Comparison of ENCODE assay signal across 19 cellular contexts in genomic region chr13:110436276-110436675, GRCh38.
DNase-seq lines count a peak whose midpoint lies in the region; ATAC-seq and TF ChIP-seq lines count a peak whose summit lies in the region.
"Had no signal": no experiment of that assay in that cellular context is flagged by ENCODE, and none has a peak within 500 bp of the region (broad histone marks: within the 10 kb centered on the region; RNA-seq: fewer than 3 reads in every experiment).

No MANE protein-coding gene starts in this region.

- H3K79me2 ChIP-seq in osteoblast (ENCODE audit: insufficient read depth, low read length): no peaks in the 10 kb centered on the region

- no peak for ATAC-seq in HG03095 (IDR thresholded peaks at IDR 0.05; ENCODE audit: unreplicated experiment)
- ATAC-seq in activated naive CD8-positive, alpha-beta T cell treated with anti-CD3 and anti-CD28 coated beads, Interleukin-2, amount 50 U/mL, for 24 hours: no peak

- H3K4me3 Mint-ChIP-seq in activated naive CD8-positive, alpha-beta T cell treated with anti-CD3 and anti-CD28 coated beads, Interleukin-2, amount 50 U/mL, for 24 hours: no peak overlapping the region
- H3K4me3 Mint-ChIP-seq: HFFc6 had no signal

- no peaks in the 10 kb centered on the region for H3K4me1 Mint-ChIP-seq in activated naive CD8-positive, alpha-beta T cell treated with anti-CD3 and anti-CD28 coated beads, Interleukin-2, amount 50 U/mL, for 24 hours

- 82% methylated on average over 9 of the region's 9 CpGs for WGBS in esophagus muscularis mucosa

- DNase-seq in astrocyte of the hippocampus (ENCODE audit: low read depth, low spot score) (peak; percentile 85), esophagus muscularis mucosa (ENCODE audit: extremely low spot score) (no peak), osteoblast (ENCODE audit: insufficient read length, low spot score, missing footprints) (peak; percentile 82), DMS 273 (lab: John Stamatoyannopoulos, UW; ENCODE audit: unreplicated experiment) (no peak), NCI-H1092 (lab: John Stamatoyannopoulos, UW) (no peak)
- DNase-seq in activated naive CD8-positive, alpha-beta T cell treated with anti-CD3 and anti-CD28 coated beads, Interleukin-2, amount 50 U/mL, for 24 hours: no peak
- DNase-seq: ACHN, DMS79 treated with DMSO at 0.1 percent for 48 hours, H7, HFFc6, Kasumi-1, MG63, NCI-H1048, NCI-H1436 treated with DMSO at 0.1 percent for 48 hours, NCI-H2029, NCI-H345, NCI-H526 had no signal

- H3K27ac ChIP-seq in esophagus muscularis mucosa (replicated peaks in 1 of 4): peak overlapping the region; percentile 50 to 73 (median 60)
- H3K27ac ChIP-seq in osteoblast (ENCODE audit: low read depth, low read length): no peak overlapping the region
- H3K27ac ChIP-seq: C4-2B had no signal

- H3K27me3 ChIP-seq in esophagus muscularis mucosa (no peaks in the 10 kb centered on the region), osteoblast (ENCODE audit: insufficient read depth, low read length) (no peaks in the 10 kb centered on the region)
- H3K27me3 ChIP-seq: MG63 had no signal

- H3K4me2 ChIP-seq in osteoblast (ENCODE audit: insufficient read depth, low read length): peak overlapping the region; percentile 59

- no peak for TF ChIP-seq EP300 in esophagus muscularis mucosa (IDR thresholded peaks at IDR 0.05)

- TF ChIP-seq CTCF in esophagus muscularis mucosa (IDR thresholded peaks at IDR 0.05) (no peak), osteoblast (IDR thresholded peaks at IDR 0.05; ENCODE audit: extremely low read depth, low read depth, low read length) (no peak)

- no peaks in the 10 kb centered on the region for H3K9me3 ChIP-seq in esophagus muscularis mucosa
- H3K9me3 ChIP-seq in osteoblast (ENCODE audit: low read depth, low read length): no peaks in the 10 kb centered on the region
- H3K9me3 ChIP-seq: MG63 had no signal

- peaks cover 3% of the 10 kb centered on the region for H4K20me1 ChIP-seq in osteoblast (ENCODE audit: insufficient read depth, low read length)

- H3K27me3 Mint-ChIP-seq in activated naive CD8-positive, alpha-beta T cell treated with anti-CD3 and anti-CD28 coated beads, Interleukin-2, amount 50 U/mL, for 24 hours: peaks cover 33% of the 10 kb centered on the region

- peaks cover 21 to 42% (median 36%) of the 10 kb centered on the region in 4 donors for H3K4me1 ChIP-seq in esophagus muscularis mucosa
- peaks cover 19% of the 10 kb centered on the region for H3K4me1 ChIP-seq in osteoblast (ENCODE audit: insufficient read depth, low read length)

- H3K36me3 ChIP-seq in esophagus muscularis mucosa (peaks cover 53 to 94% (median 86%) of the 10 kb centered on the region in 4 donors), osteoblast (ENCODE audit: insufficient read depth, low read length) (peaks cover 92% of the 10 kb centered on the region)
- H3K36me3 ChIP-seq: MG63 had no signal

- no peak overlapping the region for H3K4me3 ChIP-seq in esophagus muscularis mucosa
- H3K4me3 ChIP-seq in osteoblast (ENCODE audit: insufficient read depth, low read length): no peak overlapping the region
- H3K4me3 ChIP-seq: MG63 had no signal

- no peak overlapping the region for H2AFZ ChIP-seq in osteoblast (ENCODE audit: low read length)

- no peak overlapping the region for H3K27ac Mint-ChIP-seq in activated naive CD8-positive, alpha-beta T cell treated with anti-CD3 and anti-CD28 coated beads, Interleukin-2, amount 50 U/mL, for 24 hours
- H3K27ac Mint-ChIP-seq: HFFc6 had no signal

- TF ChIP-seq POLR2A in esophagus muscularis mucosa (IDR thresholded peaks at IDR 0.05; ENCODE audit: low read depth): no peak

- H3K9me3 Mint-ChIP-seq in activated naive CD8-positive, alpha-beta T cell treated with anti-CD3 and anti-CD28 coated beads, Interleukin-2, amount 50 U/mL, for 24 hours: no peaks in the 10 kb centered on the region
- H3K9me3 Mint-ChIP-seq: HFFc6 had no signal

- H3K36me3 Mint-ChIP-seq in activated naive CD8-positive, alpha-beta T cell treated with anti-CD3 and anti-CD28 coated beads, Interleukin-2, amount 50 U/mL, for 24 hours (ENCODE audit: low read depth): no peaks in the 10 kb centered on the region

- intact Hi-C loops in esophagus muscularis mucosa (cut with DNase I): no loop called here

Comparison
In these comparisons a context has a peak if more than half of its experiments do, and no peak if none do; other contexts are left out.
1. DNase-seq: peak in astrocyte of the hippocampus (single experiment) and osteoblast (single experiment); none in esophagus muscularis mucosa (single experiment), DMS 273 (single experiment), activated naive CD8-positive, alpha-beta T cell treated with anti-CD3 and anti-CD28 coated beads, Interleukin-2, amount 50 U/mL, for 24 hours (single experiment) and NCI-H1092 (single experiment).